ENCODE assay signal across 8 cellular contexts in genomic region chr4:89836031-89836777, GRCh38. TPM values are rescaled to one million over a fixed set of nuclear protein-coding genes. Genes with fewer than 3 reads are reported as not detected.
DNase-seq lines count a peak whose midpoint lies in the region; ATAC-seq and TF ChIP-seq lines count a peak whose summit lies in the region.

No MANE protein-coding gene starts in this region.

- peak; percentile 31 to 34 for ATAC-seq in lower lobe of right lung

- H3K4me3 Mint-ChIP-seq in chondrocyte (ENCODE audit: unreplicated experiment), result peak overlapping the region; percentile 79

- peak overlapping the region; percentile 59 for H3K9ac ChIP-seq in HUES64 (ENCODE audit: low read depth, low read length)

- POLR2A ChIA-PET in AG04450 (lab: Yijun Ruan, JAX), result no interaction called here

- H3K27me3 ChIP-seq in AG04450 (ENCODE audit: control insufficient read depth, insufficient read depth, low read length) (peaks cover 31% of the 10 kb centered on the region), HUES64 (ENCODE audit: insufficient read depth, low read length) (peaks cover 18% of the 10 kb centered on the region), lower lobe of right lung (ENCODE audit: low read depth) (peaks cover 40% of the 10 kb centered on the region), tibial nerve (peaks cover 0 to 18% of the 10 kb centered on the region in 2 donors)

- no peak for TF ChIP-seq POLR2A in tibial nerve (IDR thresholded peaks at IDR 0.05)

- no peak for TF ChIP-seq EP300 in tibial nerve (IDR thresholded peaks at IDR 0.05)

- CTCF ChIA-PET in AG04450 (lab: Charles Lee), result interaction anchor here (1.0 kb wide), 1 partner anchor 195 kb away, joined by 3 read pairs; no protein-coding TSS in a partner anchor

- DNase-seq in AG04450 (ENCODE audit: low read depth, low spot score) (no peak), chondrocyte (ENCODE audit: low spot score) (no peak), lower lobe of right lung (no peak), tibial nerve (ENCODE audit: low spot score in 2 of 2) (no peak), NCI-H1436 treated with DMSO at 0.1 percent for 48 hours (lab: John Stamatoyannopoulos, UW) (no peak), GM19238 (ENCODE audit: insufficient read length, low spot score) (no peak), mucosa of gallbladder (ENCODE audit: low spot score) (no peak)

- no peak overlapping the region for H3K27ac Mint-ChIP-seq in chondrocyte (ENCODE audit: unreplicated experiment)

- peaks cover 2% of the 10 kb centered on the region for H3K36me3 Mint-ChIP-seq in chondrocyte (ENCODE audit: low read depth)

- no peak overlapping the region for H3K27ac ChIP-seq in AG04450 (ENCODE audit: low read depth, low read length)
- no peak overlapping the region for H3K27ac ChIP-seq in HUES64 (ENCODE audit: low read depth, low read length)
- H3K27ac ChIP-seq in lower lobe of right lung, result peak overlapping the region; percentile 41
- H3K27ac ChIP-seq in tibial nerve, result peak overlapping the region; percentile 67 to 92 (median 85)

- TF ChIP-seq CTCF in AG04450 (IDR thresholded peaks at IDR 0.05; ENCODE audit: low read depth, low read length) (no peak), chondrocyte (IDR thresholded peaks at IDR 0.05) (peak; percentile 8), lower lobe of right lung (IDR thresholded peaks at IDR 0.05) (no peak), tibial nerve (IDR thresholded peaks at IDR 0.05) (no peak)

- H3K4me3 ChIP-seq in AG04450 (ENCODE audit: low read depth, low read length) (peak overlapping the region; percentile 64), HUES64 (ENCODE audit: low read length) (peak overlapping the region; percentile 73), lower lobe of right lung (peak overlapping the region; percentile 69), tibial nerve (peak overlapping the region; percentile 54 to 77 (median 66))

- intact Hi-C loops in lower lobe of right lung (cut with DNase I), result no loop called here

- H3K4me1 ChIP-seq in HUES64 (ENCODE audit: insufficient read depth, low read length) (peaks cover 4% of the 10 kb centered on the region; the same call in 1 of the 2 replicates), lower lobe of right lung (peaks cover 10% of the 10 kb centered on the region), tibial nerve (peaks cover 0 to 21% (median 3%) of the 10 kb centered on the region in 4 donors)

- H3K9me3 ChIP-seq in AG04450 (ENCODE audit: control insufficient read depth, insufficient read depth, low read length), result peaks cover 2% of the 10 kb centered on the region
- H3K9me3 ChIP-seq in HUES64 (ENCODE audit: insufficient read depth, low read depth, low read length), result no peaks in the 10 kb centered on the region
- no peaks in the 10 kb centered on the region for H3K9me3 ChIP-seq in lower lobe of right lung
- no peaks in the 10 kb centered on the region for H3K9me3 ChIP-seq in tibial nerve

- 4% methylated on average over 33 of the region's 34 CpGs for WGBS in HUES64
- WGBS in tibial nerve, 2 donors, result 2 to 3% methylated on average over 33 to 34 of the region's 34 CpGs

- no peaks in the 10 kb centered on the region for H3K9me3 Mint-ChIP-seq in chondrocyte (ENCODE audit: low read depth)

- H3K27me3 Mint-ChIP-seq in chondrocyte (ENCODE audit: low read depth), result peaks cover 8% of the 10 kb centered on the region

- H3K36me3 ChIP-seq in HUES64 (ENCODE audit: insufficient read depth, low read length), result no peaks in the 10 kb centered on the region
- no peaks in the 10 kb centered on the region for H3K36me3 ChIP-seq in lower lobe of right lung
- H3K36me3 ChIP-seq in tibial nerve, result no peaks in the 10 kb centered on the region

- H3K4me1 Mint-ChIP-seq in chondrocyte (ENCODE audit: low read depth), result peaks cover 16% of the 10 kb centered on the region

RNA-seq across cellular contexts. Expression of gene SNCA, which starts 0.8 kb away (rescaled TPM):
- polyA plus RNA-seq in AG04450 (2011; rRNA removed), result 2.5 and 2.9 TPM in 2 replicates
- polyA minus RNA-seq in AG04450 (2011; rRNA and poly(A)+ RNA removed), result 1.1 and 1.8 TPM in 2 replicates
- polyA plus RNA-seq in HUES64 (2013, experiment 1 of 2), result 12.8 TPM
- 18.4 TPM for polyA plus RNA-seq in HUES64 (2013, experiment 2 of 2)
- total RNA-seq in chondrocyte (3.1 to 5.0 TPM (median 3.9 TPM) in 3 replicates), lower lobe of right lung (7.8 TPM), tibial nerve (100 to 1,000 TPM in 1 of 4 donors, 10 to 100 TPM in 3; 46.5 to 150 (median 79.0) TPM), mucosa of gallbladder (6.1 TPM)

RNA-seq across cellular contexts. Expression of gene MMRN1, which starts 58.5 kb away (rescaled TPM):
- not detected in 2 replicates for polyA plus RNA-seq in AG04450 (2011; rRNA removed)
- polyA minus RNA-seq in AG04450 (2011; rRNA and poly(A)+ RNA removed), result not detected in 2 replicates
- polyA plus RNA-seq in HUES64 (2013, experiment 1 of 2), result 3.9 TPM
- 8.1 TPM for polyA plus RNA-seq in HUES64 (2013, experiment 2 of 2)
- total RNA-seq in chondrocyte (not detected in 3 replicates), lower lobe of right lung (42.6 TPM), tibial nerve (10 to 100 TPM; 12.0 to 50.1 (median 22.9) TPM), mucosa of gallbladder (12.5 TPM)

Comparison
In these comparisons a context has a peak if more than half of its experiments do, and no peak if none do; other contexts are left out.
1. H3K27ac ChIP-seq: peak in lower lobe of right lung (single experiment) and tibial nerve (4 of 4); none in AG04450 (single experiment) and HUES64 (single experiment).
2. RNA of gene MMRN1, which starts 58.5 kb away (total RNA-seq): 42.6 TPM in lower lobe of right lung (single experiment), 12.0 to 50.1 TPM in tibial nerve and 12.5 TPM in mucosa of gallbladder (single experiment); not detected in chondrocyte; every median in the first group is over 10 times any median in the second.
3. Peak in every context shown above with its lines, with median percentiles within 50 percentile points of each other: H3K4me3 ChIP-seq.